8 cellular contexts compared by ENCODE assay signal in the genomic region with DNA sequence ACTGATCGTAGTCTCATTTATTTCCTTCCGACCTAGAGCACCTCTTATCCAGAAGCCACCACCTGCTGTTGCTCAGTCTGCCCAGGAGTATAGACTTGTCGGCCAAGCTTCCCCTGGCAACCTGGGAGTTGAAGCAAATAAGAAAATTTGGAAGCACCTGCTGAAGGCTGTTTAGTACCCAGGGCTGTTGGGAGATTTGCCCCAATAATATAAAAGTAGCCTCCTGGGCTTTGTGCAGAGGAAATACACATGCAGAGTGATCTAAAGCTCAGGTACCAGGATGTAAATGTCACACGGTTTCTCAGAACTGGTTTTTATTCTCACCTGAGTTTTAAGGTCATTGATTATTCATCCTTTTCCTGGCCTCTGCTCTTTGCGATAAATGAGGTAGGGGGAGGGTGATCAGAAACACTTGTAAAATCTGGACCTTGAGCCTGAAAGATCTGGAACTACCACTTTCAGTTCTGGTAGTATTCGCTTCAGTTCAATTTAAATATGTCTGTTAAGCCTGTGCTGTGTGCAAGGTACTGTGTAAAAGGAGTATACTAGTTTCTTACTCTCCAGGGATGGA. TPM values are rescaled to one million over a fixed set of nuclear protein-coding genes. Genes with fewer than 3 reads are reported as not detected.
DNase-seq lines count a peak whose midpoint lies in the region; ATAC-seq and TF ChIP-seq lines count a peak whose summit lies in the region.

No MANE protein-coding gene starts in this region.

- peaks cover 41 to 50% (median 46%) of the 10 kb centered on the region in 3 donors for H3K4me1 Mint-ChIP-seq in CD8-positive, alpha-beta memory T cell
- H3K4me1 Mint-ChIP-seq in effector memory CD8-positive, alpha-beta T cell (ENCODE audit: low read depth in 2 of 2): peaks cover 34 to 45% of the 10 kb centered on the region in 2 donors
- peaks cover 27% of the 10 kb centered on the region for H3K4me1 Mint-ChIP-seq in neural progenitor cell

- peaks cover 42% of the 10 kb centered on the region for H3K79me2 ChIP-seq in neural progenitor cell (ENCODE audit: low read depth)

- H3K9me3 Mint-ChIP-seq in CD8-positive, alpha-beta memory T cell: no peaks in the 10 kb centered on the region
- no peaks in the 10 kb centered on the region for H3K9me3 Mint-ChIP-seq in effector memory CD8-positive, alpha-beta T cell
- no peaks in the 10 kb centered on the region for H3K9me3 Mint-ChIP-seq in neural progenitor cell

- H3K27ac ChIP-seq in CD8-positive, alpha-beta memory T cell (ENCODE audit: low read depth, low read length): peak overlapping the region; percentile 94
- H3K27ac ChIP-seq in neural progenitor cell: no peak overlapping the region

- H3K4me3 Mint-ChIP-seq in CD8-positive, alpha-beta memory T cell: peak overlapping the region; percentile 83 to 98 (median 88)
- H3K4me3 Mint-ChIP-seq in effector memory CD8-positive, alpha-beta T cell: peak overlapping the region; percentile 81 to 89
- peak overlapping the region; percentile 92 for H3K4me3 Mint-ChIP-seq in neural progenitor cell

- ATAC-seq in effector memory CD8-positive, alpha-beta T cell (replicated peaks): no peak
- ATAC-seq in HG02973 (IDR thresholded peaks at IDR 0.05; ENCODE audit: unreplicated experiment): no peak
- no peak for ATAC-seq in HG03354 (IDR thresholded peaks at IDR 0.05; ENCODE audit: poor library complexity, severe bottlenecking, unreplicated experiment)
- ATAC-seq in GM21529 (IDR thresholded peaks at IDR 0.05; ENCODE audit: unreplicated experiment): no peak

- TF ChIP-seq CTCF in neural progenitor cell (IDR thresholded peaks at IDR 0.05): no peak

- peak overlapping the region; percentile 94 for H3K4me3 ChIP-seq in CD8-positive, alpha-beta memory T cell (ENCODE audit: low read length)
- peak overlapping the region; percentile 98 for H3K4me3 ChIP-seq in MG63
- H3K4me3 ChIP-seq in neural progenitor cell: peak overlapping the region; percentile 81

- peak overlapping the region; percentile 89 to 99 (median 98) for H3K27ac Mint-ChIP-seq in CD8-positive, alpha-beta memory T cell
- peak overlapping the region; percentile 91 to 98 for H3K27ac Mint-ChIP-seq in effector memory CD8-positive, alpha-beta T cell
- peak overlapping the region; percentile 100 for H3K27ac Mint-ChIP-seq in neural progenitor cell

- H4K20me1 ChIP-seq in neural progenitor cell (ENCODE audit: low read depth): peaks cover 27% of the 10 kb centered on the region

- peak overlapping the region; percentile 82 for H3K4me2 ChIP-seq in neural progenitor cell

- H3K4me1 ChIP-seq in CD8-positive, alpha-beta memory T cell (ENCODE audit: insufficient read depth, low read length): peaks cover 40% of the 10 kb centered on the region
- H3K4me1 ChIP-seq in neural progenitor cell: peaks cover 18% of the 10 kb centered on the region

- no peaks in the 10 kb centered on the region for H3K27me3 ChIP-seq in CD8-positive, alpha-beta memory T cell (ENCODE audit: insufficient read depth, low read length, poor library complexity, severe bottlenecking)
- H3K27me3 ChIP-seq in MG63: no peaks in the 10 kb centered on the region
- H3K27me3 ChIP-seq in neural progenitor cell: peaks cover 5% of the 10 kb centered on the region

- no peaks in the 10 kb centered on the region for H3K9me3 ChIP-seq in CD8-positive, alpha-beta memory T cell (ENCODE audit: low read length)
- no peaks in the 10 kb centered on the region for H3K9me3 ChIP-seq in MG63
- no peaks in the 10 kb centered on the region for H3K9me3 ChIP-seq in neural progenitor cell (ENCODE audit: low read depth)

- peaks cover 3 to 9% of the 10 kb centered on the region in 2 donors for H3K27me3 Mint-ChIP-seq in CD8-positive, alpha-beta memory T cell
- peaks cover 0 to 14% of the 10 kb centered on the region in 2 donors for H3K27me3 Mint-ChIP-seq in effector memory CD8-positive, alpha-beta T cell
- H3K27me3 Mint-ChIP-seq in neural progenitor cell (ENCODE audit: insufficient read depth, low read depth): peaks cover 5% of the 10 kb centered on the region

- no peaks in the 10 kb centered on the region for H3K36me3 ChIP-seq in CD8-positive, alpha-beta memory T cell (ENCODE audit: insufficient read depth, low read length)
- H3K36me3 ChIP-seq in MG63 (peaks cover 3% of the 10 kb centered on the region; the same call in 1 of the 2 replicates), neural progenitor cell (no peaks in the 10 kb centered on the region)

- no peak overlapping the region for H3K9ac ChIP-seq in neural progenitor cell

- CTCF ChIA-PET in CD8-positive, alpha-beta memory T cell (lab: Charles Lee): no interaction called here

- H3F3A ChIP-seq in neural progenitor cell (ENCODE audit: low read depth): peaks cover 7% of the 10 kb centered on the region

- H3K36me3 Mint-ChIP-seq in CD8-positive, alpha-beta memory T cell: peaks cover 0 to 18% (median 0%) of the 10 kb centered on the region in 3 donors
- H3K36me3 Mint-ChIP-seq in effector memory CD8-positive, alpha-beta T cell (ENCODE audit: insufficient read depth): peaks cover 14% of the 10 kb centered on the region
- no peaks in the 10 kb centered on the region for H3K36me3 Mint-ChIP-seq in neural progenitor cell

- no peak for DNase-seq in CD8-positive, alpha-beta memory T cell
- DNase-seq in MG63: no peak
- no peak for DNase-seq in effector memory CD8-positive, alpha-beta T cell
- no peak for DNase-seq in neural progenitor cell (ENCODE audit: low spot score)
- no peak for DNase-seq in stimulated activated CD8-positive, alpha-beta memory T cell treated with anti-CD3 and anti-CD28 coated beads, Interleukin-4, amount 100 ng/mL, for 48 hours

- H2AFZ ChIP-seq in neural progenitor cell (replicated peaks): peak overlapping the region; percentile 90

- POLR2A ChIA-PET in CD8-positive, alpha-beta memory T cell (lab: Charles Lee): interaction anchor here (1.0 kb wide), 1 partner anchor 865 kb away, joined by 3 read pairs; the partner anchor contains the start of gene ZFP36L2

RNA-seq across cellular contexts. Expression of gene COX7A2L, which starts 0.8 kb away (rescaled TPM):
- 100 to 1,000 TPM in 1 of 2 experiments, 10 to 100 TPM in 1; 99.8 to 100 TPM for total RNA-seq in CD8-positive, alpha-beta memory T cell
- polyA plus RNA-seq in CD8-positive, alpha-beta memory T cell: 172 TPM
- 149 and 254 TPM in 2 replicates for total RNA-seq in MG63 (2014; rRNA removed; shearing (Covaris generic); ENCODE audit: low replicate concordance)
- total RNA-seq in neural progenitor cell (ENCODE audit: low replicate concordance): 212 and 292 TPM in 2 replicates
